12 cellular contexts compared by ENCODE assay signal in the genomic region with DNA sequence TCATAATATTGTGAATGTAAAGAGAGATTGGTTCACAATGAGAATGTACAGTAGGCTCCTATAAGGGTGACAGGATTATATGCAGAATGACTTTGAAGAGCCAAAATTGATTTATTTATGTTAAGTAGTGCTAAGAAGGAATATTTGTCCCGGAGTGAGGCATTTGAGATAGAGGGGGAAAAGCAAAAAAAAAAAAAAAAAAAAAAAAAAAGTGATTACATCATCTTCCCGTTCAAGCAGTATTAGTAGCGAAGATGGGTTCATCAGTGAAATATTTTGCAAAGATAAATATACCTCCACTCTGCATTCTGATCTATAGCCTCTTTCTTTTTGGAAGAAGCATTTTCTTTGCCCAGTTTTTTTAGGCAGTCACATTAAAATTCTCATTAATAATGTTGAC.
A peak's percentile ranks its signal among the peaks of the same experiment; 100 is the strongest.
DNase-seq lines count a peak whose midpoint lies in the region; ATAC-seq and TF ChIP-seq lines count a peak whose summit lies in the region.
"Had no signal": no experiment of that assay in that cellular context is flagged by ENCODE, and none has a peak within 500 bp of the region (broad histone marks: within the 10 kb centered on the region; RNA-seq: fewer than 3 reads in every experiment).

No MANE protein-coding gene starts in this region.

- DNase-seq in Caki2 (ENCODE audit: low read depth) (peak; percentile 48), fibroblast of villous mesenchyme (ENCODE audit: low read depth) (peak; percentile 21), prostate gland (ENCODE audit: low spot score) (no peak), GM19238 (ENCODE audit: insufficient read length, low spot score) (no peak), CD14-positive monocyte (ENCODE audit: low spot score) (no peak)
- DNase-seq: activated effector memory CD4-positive, alpha-beta T cell treated with anti-CD3 and anti-CD28 coated beads, Interleukin-2, amount 50 U/mL, for 16 hours; NCI-H1417 treated with DMSO at 0.1 percent for 48 hours; SIG-M5; stimulated activated naive CD4-positive, alpha-beta T cell had no signal

- no peaks in the 10 kb centered on the region for H3K27me3 Mint-ChIP-seq in CD14-positive monocyte (ENCODE audit: low read depth in 3 of 3)

- intact Hi-C loops in prostate gland (cut with DNase I) (loop anchor here (2.0 to 10.0 kb wide), 5 partner anchors 89 to 718 kb away; no protein-coding TSS in a partner anchor), CD14-positive monocyte (cut with micrococcal nuclease) (loop anchor here (5.0 to 10.0 kb wide), 2 partner anchors 55 to 673 kb away; no protein-coding TSS in a partner anchor)

- no peak overlapping the region for H3K27ac Mint-ChIP-seq in CD14-positive monocyte

- no peaks in the 10 kb centered on the region for H3K36me3 ChIP-seq in prostate gland

- ATAC-seq in GM21737 (IDR thresholded peaks at IDR 0.05; ENCODE audit: unreplicated experiment) (no peak), GM21367 (IDR thresholded peaks at IDR 0.05; ENCODE audit: unreplicated experiment) (no peak)

- WGBS in prostate gland = 30% methylated on average over 3 of the region's 3 CpGs

- in situ Hi-C loops in Caki2 (cut with HindIII; ENCODE audit: low pct_unique_long_range_greater_than_20kb, low sequenced_read_pairs) = no loop called here

- H3K27ac ChIP-seq in VCaP (peak overlapping the region; percentile 97), prostate gland (peak overlapping the region; percentile 79 to 85)

- H3K9me3 ChIP-seq in prostate gland = no peaks in the 10 kb centered on the region

- H3K4me3 ChIP-seq in fibroblast of villous mesenchyme (ENCODE audit: low read depth, low read length) (peak overlapping the region; percentile 62), prostate gland (peak overlapping the region; percentile 38 to 42)

- TF ChIP-seq CTCF in VCaP (conservative IDR thresholded peaks at IDR 0.05) (no peak), fibroblast of villous mesenchyme (IDR thresholded peaks at IDR 0.05; ENCODE audit: insufficient read depth, low read depth, low read length) (no peak), prostate gland (IDR thresholded peaks at IDR 0.05) (no peak), CD14-positive monocyte (IDR thresholded peaks at IDR 0.05) (no peak)

- no peak overlapping the region for H3K4me3 Mint-ChIP-seq in CD14-positive monocyte

- peaks cover 41 to 46% of the 10 kb centered on the region in 2 donors for H3K36me3 Mint-ChIP-seq in CD14-positive monocyte

- H3K27me3 ChIP-seq in prostate gland (replicated peaks; ENCODE audit: insufficient read depth) = no peaks in the 10 kb centered on the region

- no peaks in the 10 kb centered on the region for H3K9me3 Mint-ChIP-seq in CD14-positive monocyte

- peaks cover 12% of the 10 kb centered on the region for H3K4me1 ChIP-seq in prostate gland (replicated peaks)

- TF ChIP-seq POLR2A in prostate gland (IDR thresholded peaks at IDR 0.05) = no peak

- peaks cover 30% of the 10 kb centered on the region for H3K4me1 Mint-ChIP-seq in CD14-positive monocyte

Comparison
In these comparisons a context has a peak if more than half of its experiments do, and no peak if none do; other contexts are left out.
1. DNase-seq: peak in Caki2 (single experiment) and fibroblast of villous mesenchyme (single experiment); none in prostate gland (single experiment), GM19238 (single experiment) and CD14-positive monocyte (single experiment).